ENCODE assay signal across 13 cellular contexts in the genomic region with DNA sequence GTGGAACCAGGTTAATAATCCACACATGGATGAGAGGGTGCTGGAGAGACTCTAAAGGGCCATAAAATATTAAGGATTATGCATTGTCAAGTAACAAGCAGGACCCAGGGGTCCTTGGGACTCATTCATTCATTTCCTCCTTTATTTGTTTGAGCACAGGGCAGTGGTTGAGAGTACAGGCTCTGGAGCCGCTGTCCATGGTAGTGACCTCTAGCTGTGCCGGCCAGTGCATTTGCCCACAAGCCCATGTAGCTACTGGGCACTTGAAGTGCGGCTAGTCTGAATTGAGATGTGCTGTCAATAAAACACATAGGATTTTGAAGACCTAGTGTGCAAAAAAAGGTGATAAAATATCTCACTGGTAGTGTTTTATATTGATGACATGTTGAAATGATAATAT.
DNase-seq lines count a peak whose midpoint lies in the region; ATAC-seq and TF ChIP-seq lines count a peak whose summit lies in the region.
"Had no signal": no experiment of that assay in that cellular context is flagged by ENCODE, and none has a peak within 500 bp of the region (broad histone marks: within the 10 kb centered on the region; RNA-seq: fewer than 3 reads in every experiment).

No MANE protein-coding gene starts in this region.

- ATAC-seq in left cardiac atrium = peak; percentile 24 to 59
- ATAC-seq: natural killer cell had no signal

- TF ChIP-seq CTCF in right atrium auricular region (IDR thresholded peaks at IDR 0.05) = no peak
- TF ChIP-seq CTCF in colonic mucosa (IDR thresholded peaks at IDR 0.05) = no peak

- H3K9ac ChIP-seq in colonic mucosa (ENCODE audit: low read depth in 2 of 2, low read length in 2 of 2) = no peak overlapping the region

- H3K4me1 ChIP-seq in right atrium auricular region (no peaks in the 10 kb centered on the region), colonic mucosa (no peaks in the 10 kb centered on the region)
- H3K4me1 ChIP-seq: tibial nerve had no signal

- intact Hi-C loops in left cardiac atrium (cut with DNase I) = no loop called here
- intact Hi-C loops in colonic mucosa (cut with DNase I) = no loop called here

- H3K4me3 ChIP-seq in right atrium auricular region = no peak overlapping the region
- H3K4me3 ChIP-seq in colonic mucosa = no peak overlapping the region
- H3K4me3 ChIP-seq: tibial nerve had no signal

- H3K36me3 ChIP-seq in right atrium auricular region (no peaks in the 10 kb centered on the region), colonic mucosa (no peaks in the 10 kb centered on the region)
- H3K36me3 ChIP-seq: tibial nerve had no signal

- DNase-seq in left cardiac atrium = no peak
- DNase-seq in right atrium auricular region (ENCODE audit: low spot score) = no peak
- DNase-seq in astrocyte of the hippocampus (ENCODE audit: low read depth, low spot score) = peak; percentile 78
- DNase-seq in islet precursor cell = peak; percentile 80
- DNase-seq in colonic mucosa = no peak
- DNase-seq in NCI-H2196 treated with DMSO at 0.1 percent for 48 hours (lab: John Stamatoyannopoulos, UW; ENCODE audit: unreplicated experiment) = no peak
- DNase-seq in DMS 273 treated with DMSO at 0.1 percent for 48 hours (lab: John Stamatoyannopoulos, UW) = no peak
- no peak for DNase-seq in ecto neural progenitor cell (ENCODE audit: low spot score)
- DNase-seq: natural killer cell; NCI-H1105 treated with DMSO at 0.1 percent for 48 hours; stimulated activated CD4-positive, alpha-beta T cell treated with anti-CD3 and anti-CD28 coated beads, Interleukin-4, amount 100 ng/mL, for 1 hour had no signal

- H3K9me3 ChIP-seq in right atrium auricular region = no peaks in the 10 kb centered on the region
- no peaks in the 10 kb centered on the region for H3K9me3 ChIP-seq in colonic mucosa
- H3K9me3 ChIP-seq: tibial nerve had no signal

- no peak overlapping the region for H3K27ac ChIP-seq in right atrium auricular region
- no peak overlapping the region for H3K27ac ChIP-seq in colonic mucosa
- H3K27ac ChIP-seq: RWPE1, tibial nerve had no signal

- H3K27me3 ChIP-seq in right atrium auricular region (no peaks in the 10 kb centered on the region), colonic mucosa (no peaks in the 10 kb centered on the region)
- H3K27me3 ChIP-seq: tibial nerve had no signal

Comparison
In these comparisons a context has a peak if more than half of its experiments do, and no peak if none do; other contexts are left out.
1. DNase-seq: peak in astrocyte of the hippocampus (single experiment) and islet precursor cell (single experiment); none in left cardiac atrium (single experiment), right atrium auricular region (single experiment), colonic mucosa (single experiment), NCI-H2196 treated with DMSO at 0.1 percent for 48 hours (single experiment), DMS 273 treated with DMSO at 0.1 percent for 48 hours (single experiment) and ecto neural progenitor cell (single experiment).